Comparison of ENCODE assay signal across 16 cellular contexts in genomic region chr20:17916365-17916996, GRCh38. TPM values are rescaled to one million over a fixed set of nuclear protein-coding genes. Genes with fewer than 3 reads are reported as not detected.
DNase-seq lines count a peak whose midpoint lies in the region; ATAC-seq, FAIRE-seq and TF ChIP-seq lines count a peak whose summit lies in the region.
"Had no signal": no experiment of that assay in that cellular context is flagged by ENCODE, and none has a peak within 500 bp of the region (broad histone marks: within the 10 kb centered on the region; RNA-seq: fewer than 3 reads in every experiment).

No MANE protein-coding gene starts in this region.

- in situ Hi-C loops in GM12878 (cut with MboI) = no loop called here

- FAIRE-seq in GM12878 (lab: Jason Lieb, UNC) = no peak
- FAIRE-seq: H1, keratinocyte, urothelium cell line had no signal

- TF ChIP-seq CTCF in CD14-positive monocyte (IDR thresholded peaks at IDR 0.05) (no peak), GM12878 (IDR thresholded peaks at IDR 0.05 in 2 of 3, conservative IDR thresholded peaks at IDR 0.05 in 1 of 3; ENCODE audit: control insufficient read depth in 2 of 3, extremely low read depth in 1 of 3, insufficient read depth in 1 of 3, low read depth in 3 of 3, low read length in 3 of 3) (no peak), esophagus muscularis mucosa (IDR thresholded peaks at IDR 0.05) (no peak)

- WGBS in GM12878 (ENCODE audit: insufficient coverage, insufficient replicate concordance, low lambda C conversion rate, missing lambda C conversion rate) = 1% methylated on average over 5 of the region's 5 CpGs
- 63% methylated on average over 5 of the region's 5 CpGs for WGBS in esophagus muscularis mucosa

- no peak for TF ChIP-seq POLR2A in GM12878 (IDR thresholded peaks at IDR 0.05; ENCODE audit: low read depth, low read length)
- TF ChIP-seq POLR2A in esophagus muscularis mucosa (IDR thresholded peaks at IDR 0.05; ENCODE audit: low read depth) = no peak

- CTCF ChIA-PET in GM12878 (lab: Yijun Ruan, JAX) = no interaction called here

- H3K4me1 Mint-ChIP-seq in CD14-positive monocyte = peaks cover 23% of the 10 kb centered on the region
- H3K4me1 Mint-ChIP-seq: stimulated activated memory B cell treated with anti-CD40 and anti-IgM and Interleukin-4, amounts not matched to agents 10 μg/mL and 1 μg/mL and 100 μg/mL, for 72 hours had no signal

- H3K4me3 Mint-ChIP-seq in CD14-positive monocyte = peak overlapping the region; percentile 47 to 81
- H3K4me3 Mint-ChIP-seq: activated CD4-positive, alpha-beta memory T cell treated with anti-CD3 and anti-CD28 coated beads, Interleukin-2, amount 10 ng/mL, durations not matched to agents 7 days and 5 days; stimulated activated memory B cell treated with anti-CD40 and anti-IgM and Interleukin-4, amounts not matched to agents 10 μg/mL and 1 μg/mL and 100 μg/mL, for 72 hours had no signal

- RAD21 ChIA-PET in GM12878 (lab: Charles Lee; ENCODE audit: unreplicated experiment) = no interaction called here

- H3K36me3 Mint-ChIP-seq in CD14-positive monocyte = no peaks in the 10 kb centered on the region
- H3K36me3 Mint-ChIP-seq: stimulated activated memory B cell treated with anti-CD40 and anti-IgM and Interleukin-4, amounts not matched to agents 10 μg/mL and 1 μg/mL and 100 μg/mL, for 72 hours had no signal

- peaks cover 0 to 3% (median 0%) of the 10 kb centered on the region in 3 donors for H3K27me3 Mint-ChIP-seq in CD14-positive monocyte (ENCODE audit: low read depth in 3 of 3)

- TF ChIP-seq EP300 in GM12878 (IDR thresholded peaks at IDR 0.05; ENCODE audit: borderline replicate concordance in 1 of 2, control insufficient read depth in 1 of 2, low read depth in 2 of 2, low read length in 2 of 2) (no peak), esophagus muscularis mucosa (IDR thresholded peaks at IDR 0.05) (no peak)

- peaks cover 0 to 3% (median 0%) of the 10 kb centered on the region in 7 donors for H3K9me3 Mint-ChIP-seq in CD14-positive monocyte
- H3K9me3 Mint-ChIP-seq: activated CD4-positive, alpha-beta memory T cell treated with anti-CD3 and anti-CD28 coated beads, Interleukin-2, amount 10 ng/mL, durations not matched to agents 7 days and 5 days; stimulated activated memory B cell treated with anti-CD40 and anti-IgM and Interleukin-4, amounts not matched to agents 10 μg/mL and 1 μg/mL and 100 μg/mL, for 72 hours had no signal

- H3K27ac ChIP-seq in GM12878 (ENCODE audit: control insufficient read depth, insufficient read depth) (no peak overlapping the region), esophagus muscularis mucosa (replicated peaks in 1 of 4) (no peak overlapping the region)

- H3K9me3 ChIP-seq in GM12878 (replicated peaks; ENCODE audit: control insufficient read depth, insufficient read depth, low read length) (no peaks in the 10 kb centered on the region), esophagus muscularis mucosa (no peaks in the 10 kb centered on the region)

- ATAC-seq in GM12878 (peak; percentile 35; the same call in 2 of the 3 replicates), HG02623 (IDR thresholded peaks at IDR 0.05; ENCODE audit: unreplicated experiment) (no peak)
- ATAC-seq: stimulated activated memory B cell treated with anti-CD40 and anti-IgM and Interleukin-4, amounts not matched to agents 10 μg/mL and 1 μg/mL and 100 μg/mL, for 72 hours had no signal

- H3K4me2 ChIP-seq in GM12878 (ENCODE audit: control insufficient read depth, insufficient read depth) = no peak overlapping the region

- H3K27ac Mint-ChIP-seq in CD14-positive monocyte = peak overlapping the region; percentile 56 to 87 (median 83)
- H3K27ac Mint-ChIP-seq: activated CD4-positive, alpha-beta memory T cell treated with anti-CD3 and anti-CD28 coated beads, Interleukin-2, amount 10 ng/mL, durations not matched to agents 7 days and 5 days; stimulated activated memory B cell treated with anti-CD40 and anti-IgM and Interleukin-4, amounts not matched to agents 10 μg/mL and 1 μg/mL and 100 μg/mL, for 72 hours had no signal

- no TSS peak for BruUV-seq in GM12878 (replicated peaks; lab: Mats Ljungman, UMichigan)

- intact Hi-C loops in CD14-positive monocyte (cut with micrococcal nuclease) = no loop called here
- intact Hi-C loops in GM12878 (cut with micrococcal nuclease; ENCODE audit: unreplicated experiment) = no loop called here
- intact Hi-C loops in esophagus muscularis mucosa (cut with DNase I) = no loop called here

- H3K27me3 ChIP-seq in GM12878 (replicated peaks in 1 of 2; ENCODE audit: control insufficient read depth in 2 of 2, insufficient read depth in 2 of 2, low read length in 1 of 2) (0 out of 4 replicates have a peak, but pooled peaks cover 0 to 1% of the 10 kb centered on the region in 2 experiments), esophagus muscularis mucosa (no peaks in the 10 kb centered on the region)

- H2AFZ ChIP-seq in GM12878 (ENCODE audit: control insufficient read depth, low read depth, low read length) = no peak overlapping the region

- no peak overlapping the region for H3K9ac ChIP-seq in GM12878 (ENCODE audit: control insufficient read depth, insufficient read depth, low read length)

- POLR2A ChIA-PET in GM12878 (lab: Charles Lee) = no interaction called here

- H3K79me2 ChIP-seq in GM12878 (ENCODE audit: control insufficient read depth, insufficient read depth, low read length) = no peaks in the 10 kb centered on the region

- H3K4me1 ChIP-seq in GM12878 (ENCODE audit: control insufficient read depth, insufficient read depth, low read length) (no peaks in the 10 kb centered on the region), esophagus muscularis mucosa (peaks cover 0 to 13% (median 3%) of the 10 kb centered on the region in 4 donors)

- no peak overlapping the region for H3K4me3 ChIP-seq in Jurkat, Clone E6-1 (ENCODE audit: low read length)
- H3K4me3 ChIP-seq in GM12878 (no peak overlapping the region), esophagus muscularis mucosa (no peak overlapping the region)

- H4K20me1 ChIP-seq in GM12878 (ENCODE audit: control insufficient read depth, insufficient read depth) = no peaks in the 10 kb centered on the region

- no peaks in the 10 kb centered on the region for H3K36me3 ChIP-seq in GM12878 (ENCODE audit: control insufficient read depth in 2 of 2, insufficient read depth in 2 of 2, low read length in 1 of 2)
- no peaks in the 10 kb centered on the region for H3K36me3 ChIP-seq in esophagus muscularis mucosa

- TF ChIP-seq RAD21 in GM12878 (IDR thresholded peaks at IDR 0.05; ENCODE audit: insufficient read depth, low read depth, low read length) = no peak

- no peak for DNase-seq in CD14-positive monocyte (ENCODE audit: low spot score)
- peak; percentile 58 for DNase-seq in Jurkat, Clone E6-1 (ENCODE audit: low read depth, low spot score)
- DNase-seq in GM12878 (ENCODE audit: low read depth, low spot score) = no peak
- DNase-seq in mesenteric fat pad (ENCODE audit: low spot score) = peak; percentile 60
- no peak for DNase-seq in NCI-H1930 (lab: John Stamatoyannopoulos, UW)
- no peak for DNase-seq in esophagus muscularis mucosa (ENCODE audit: extremely low spot score)
- DNase-seq in NCI-H1105 treated with DMSO at 0.1 percent for 48 hours (lab: John Stamatoyannopoulos, UW) = no peak
- DNase-seq: activated CD4-positive, alpha-beta memory T cell treated with anti-CD3 and anti-CD28 coated beads, Interleukin-2, amount 10 ng/mL, durations not matched to agents 7 days and 5 days; activated gamma-delta T cell; NCI-H1417; stimulated activated CD4-positive, alpha-beta T cell treated with anti-CD3 and anti-CD28 coated beads, Interleukin-4, amount 100 ng/mL, for 4 hours had no signal

- SMC1A ChIA-PET in GM12878 (lab: Charles Lee; ENCODE audit: uncharacterized antibody, unreplicated experiment) = interaction anchor here (1.0 kb wide), 1 partner anchor 10 kb away, joined by 3 read pairs; no protein-coding TSS in a partner anchor

RNA-seq across cellular contexts. Expression of gene SNX5, which starts 52.1 kb away (rescaled TPM):
- 10 to 100 TPM; 55.6 to 66.1 TPM for polyA plus RNA-seq in CD14-positive monocyte
- polyA plus RNA-seq in Jurkat, Clone E6-1 (2012; ENCODE audit: insufficient read depth, insufficient read length) = 235 TPM
- total RNA-seq in GM12878 (2013; cell fraction: nucleolus; rRNA removed) = 632 and 668 TPM in 2 replicates
- 254 and 275 TPM in 2 replicates for total RNA-seq in GM12878 (2014; rRNA removed)
- 303 and 316 TPM in 2 replicates for total RNA-seq in GM12878 (2014; rRNA removed; fragmentation: Illumina TruSeq; extraction: Trizol)
- total RNA-seq in GM12878 (2021) = 216 and 236 TPM in 2 replicates
- 155 TPM for polyA plus RNA-seq in GM12878 (2011; ENCODE audit: low read depth)
- polyA plus RNA-seq in GM12878 (2011; rRNA removed) = 288 and 497 TPM in 2 replicates
- 153 and 185 TPM in 2 replicates for polyA plus RNA-seq in GM12878 (2011; cell fraction: cytosol; rRNA removed)
- polyA plus RNA-seq in GM12878 (2011; cell fraction: nucleus; rRNA removed) = 284 and 322 TPM in 2 replicates
- polyA plus RNA-seq in GM12878 (2012) = 206 and 209 TPM in 2 replicates
- 301 and 362 TPM in 2 replicates for polyA plus RNA-seq in GM12878 (2014; fragmentation: Illumina TruSeq; extraction: Trizol)
- polyA plus RNA-seq in GM12878 (2014; fragmentation: Nextera tagmentation; extraction: Ambion mirVana) = 100 to 1,000 TPM in 1 of 2 experiments, 10 to 100 TPM in 1; 92.9 to 152 TPM
- polyA plus RNA-seq in GM12878 (2014; rRNA removed) = 242 and 292 TPM in 2 replicates
- polyA plus RNA-seq in GM12878 (2016; fragmentation: Nextera tagmentation; extraction: Ambion mirVana) = 100 to 1,000 TPM; 154 to 178 TPM
- 166 and 193 TPM in 2 replicates for polyA minus RNA-seq in GM12878 (2011; rRNA and poly(A)+ RNA removed)
- 77.5 and 93.6 TPM in 2 replicates for polyA minus RNA-seq in GM12878 (2011; cell fraction: cytosol; rRNA and poly(A)+ RNA removed)
- polyA minus RNA-seq in GM12878 (2011; cell fraction: nucleus; rRNA and poly(A)+ RNA removed) = 192 and 319 TPM in 2 replicates
- total RNA-seq in mesenteric fat pad = 97.6 TPM
- 10 to 100 TPM; 58.3 to 67.3 (median 63.9) TPM for total RNA-seq in esophagus muscularis mucosa

RNA-seq across cellular contexts. Expression of gene MGME1, which starts 52.3 kb away (rescaled TPM):
- 10 to 100 TPM in 1 of 2 donors, 1 to 10 TPM in 1; 2.5 to 13.4 TPM for polyA plus RNA-seq in CD14-positive monocyte
- 56.6 TPM for polyA plus RNA-seq in Jurkat, Clone E6-1 (2012; ENCODE audit: insufficient read depth, insufficient read length)
- total RNA-seq in GM12878 (2013; cell fraction: nucleolus; rRNA removed) = 31.0 and 35.6 TPM in 2 replicates
- total RNA-seq in GM12878 (2014; rRNA removed) = 15.7 and 18.0 TPM in 2 replicates
- 33.6 and 33.7 TPM in 2 replicates for total RNA-seq in GM12878 (2014; rRNA removed; fragmentation: Illumina TruSeq; extraction: Trizol)
- 26.8 and 27.6 TPM in 2 replicates for total RNA-seq in GM12878 (2021)
- polyA plus RNA-seq in GM12878 (2011; ENCODE audit: low read depth) = 24.8 TPM
- 35.2 and 46.4 TPM in 2 replicates for polyA plus RNA-seq in GM12878 (2011; rRNA removed)
- polyA plus RNA-seq in GM12878 (2011; cell fraction: cytosol; rRNA removed) = 16.6 and 18.2 TPM in 2 replicates
- 15.8 and 17.2 TPM in 2 replicates for polyA plus RNA-seq in GM12878 (2011; cell fraction: nucleus; rRNA removed)
- polyA plus RNA-seq in GM12878 (2012) = 23.4 and 24.9 TPM in 2 replicates
- 44.8 and 48.9 TPM in 2 replicates for polyA plus RNA-seq in GM12878 (2014; fragmentation: Illumina TruSeq; extraction: Trizol)
- 10 to 100 TPM; 13.4 to 14.1 TPM for polyA plus RNA-seq in GM12878 (2014; fragmentation: Nextera tagmentation; extraction: Ambion mirVana)
- polyA plus RNA-seq in GM12878 (2014; rRNA removed) = 21.2 and 24.7 TPM in 2 replicates
- polyA plus RNA-seq in GM12878 (2016; fragmentation: Nextera tagmentation; extraction: Ambion mirVana) = 10 to 100 TPM; 37.9 to 40.8 TPM
- 23.3 and 27.0 TPM in 2 replicates for polyA minus RNA-seq in GM12878 (2011; rRNA and poly(A)+ RNA removed)
- polyA minus RNA-seq in GM12878 (2011; cell fraction: cytosol; rRNA and poly(A)+ RNA removed) = 14.6 and 16.2 TPM in 2 replicates
- polyA minus RNA-seq in GM12878 (2011; cell fraction: nucleus; rRNA and poly(A)+ RNA removed) = 18.8 and 21.9 TPM in 2 replicates
- 10.6 TPM for total RNA-seq in mesenteric fat pad
- total RNA-seq in esophagus muscularis mucosa = 1 to 10 TPM; 5.2 to 6.5 (median 6.0) TPM

Comparison
In these comparisons a context has a peak if more than half of its experiments do, and no peak if none do; other contexts are left out.
1. DNase-seq: peak in Jurkat, Clone E6-1 (single experiment) and mesenteric fat pad (single experiment); none in CD14-positive monocyte (single experiment), GM12878 (single experiment), NCI-H1930 (0 of 2), esophagus muscularis mucosa (single experiment) and NCI-H1105 treated with DMSO at 0.1 percent for 48 hours (single experiment).